ENCODE assay signal across 38 cellular contexts in genomic region chr11:55501014-55501413, GRCh38. TPM values are rescaled to one million over a fixed set of nuclear protein-coding genes. Genes with fewer than 3 reads are reported as not detected.
"Had no signal": no experiment of that assay in that cellular context is flagged by ENCODE, and none has a peak within 500 bp of the region (broad histone marks: within the 10 kb centered on the region; RNA-seq: fewer than 3 reads in every experiment).

No MANE protein-coding gene starts in this region.

- H3K36me3 ChIP-seq: MG63 had no signal

- H3K4me2 ChIP-seq: KMS-11 had no signal

- DNase-seq: Karpas-422, Kasumi-1, KBM-7, KG1, MG63, MV-4-11, NCI-H1048, NCI-H1092, NCI-H1092 treated with DMSO at 0.1 percent for 48 hours, NCI-H1105, NCI-H1105 treated with DMSO at 0.1 percent for 48 hours, NCI-H1417, NCI-H1417 treated with DMSO at 0.1 percent for 48 hours, NCI-H1436, NCI-H1436 treated with DMSO at 0.1 percent for 48 hours, NCI-H146, NCI-H1694, NCI-H1694 treated with DMSO at 0.1 percent for 48 hours, NCI-H187, NCI-H187 treated with DMSO at 0.1 percent for 48 hours, NCI-H1930, NCI-H2029, NCI-H2029 treated with DMSO at 0.1 percent for 48 hours, NCI-H2081, NCI-H2081 treated with DMSO at 0.1 percent for 48 hours, NCI-H2107, NCI-H2171, NCI-H2171 treated with DMSO at 0.1 percent for 48 hours, NCI-H2227 treated with DMSO at 0.1 percent for 48 hours, NCI-H226, NCI-H345, NCI-H446, NCI-H446 treated with DMSO at 0.1 percent for 48 hours had no signal

- H3K4me3 ChIP-seq: MG63 had no signal

- H3K9ac ChIP-seq: KMS-11 had no signal

- H3K27ac ChIP-seq: KMS-11 had no signal

- H3K27me3 ChIP-seq: MG63 had no signal

- H3K9me3 ChIP-seq: MG63 had no signal

RNA-seq across cellular contexts. Expression of gene OR4C15, which starts 53.3 kb away (rescaled TPM):
- total RNA-seq: LHCN-M2, M059J, MCF 10A, NCI-H460 had no signal
